11 cellular contexts compared by ENCODE assay signal in genomic region chr13:44013666-44014291, GRCh38.
A peak's percentile ranks its signal among the peaks of the same experiment; 100 is the strongest.
DNase-seq lines count a peak whose midpoint lies in the region; ATAC-seq and TF ChIP-seq lines count a peak whose summit lies in the region.
"Had no signal": no experiment of that assay in that cellular context is flagged by ENCODE, and none has a peak within 500 bp of the region (broad histone marks: within the 10 kb centered on the region; RNA-seq: fewer than 3 reads in every experiment).

No MANE protein-coding gene starts in this region.

- H3K4me3 ChIP-seq in SJCRH30 (no peak overlapping the region), fibroblast of pulmonary artery (replicated peaks; ENCODE audit: low read depth, low read length) (no peak overlapping the region)

- H3K9me3 ChIP-seq in SJCRH30 (replicated peaks): no peaks in the 10 kb centered on the region

- no peak for ATAC-seq in HG03571 (IDR thresholded peaks at IDR 0.05; ENCODE audit: unreplicated experiment)
- ATAC-seq: T-cell had no signal

- peak; percentile 38 for DNase-seq in AG20443 (ENCODE audit: low spot score)
- DNase-seq in SJCRH30: peak; percentile 12 to 36
- peak; percentile 66 for DNase-seq in fibroblast of pulmonary artery (ENCODE audit: low read depth)
- DNase-seq in non-pigmented ciliary epithelial cell (ENCODE audit: low read depth): peak; percentile 35
- no peak for DNase-seq in activated naive CD8-positive, alpha-beta T cell treated with anti-CD3 and anti-CD28 coated beads for 36 hours
- no peak for DNase-seq in NCI-H345 (lab: John Stamatoyannopoulos, UW)
- no peak for DNase-seq in NCI-H187 treated with DMSO at 0.1 percent for 48 hours (lab: John Stamatoyannopoulos, UW)
- DNase-seq: DMS79 treated with DMSO at 0.1 percent for 48 hours, T-cell had no signal

- H3K36me3 ChIP-seq in SJCRH30: no peaks in the 10 kb centered on the region

- no peaks in the 10 kb centered on the region for H3K36me3 Mint-ChIP-seq in activated naive CD8-positive, alpha-beta T cell treated with anti-CD3 and anti-CD28 coated beads for 36 hours
- H3K36me3 Mint-ChIP-seq: T-cell had no signal

- H3K27ac Mint-ChIP-seq in activated naive CD8-positive, alpha-beta T cell treated with anti-CD3 and anti-CD28 coated beads for 36 hours: no peak overlapping the region
- H3K27ac Mint-ChIP-seq: T-cell had no signal

- no peaks in the 10 kb centered on the region for H3K9me3 Mint-ChIP-seq in activated naive CD8-positive, alpha-beta T cell treated with anti-CD3 and anti-CD28 coated beads for 36 hours
- H3K9me3 Mint-ChIP-seq: T-cell had no signal

- no peak overlapping the region for H3K4me3 Mint-ChIP-seq in activated naive CD8-positive, alpha-beta T cell treated with anti-CD3 and anti-CD28 coated beads for 36 hours
- H3K4me3 Mint-ChIP-seq: T-cell had no signal

- H3K27me3 ChIP-seq in SJCRH30: no peaks in the 10 kb centered on the region

- no peaks in the 10 kb centered on the region for H3K27me3 Mint-ChIP-seq in activated naive CD8-positive, alpha-beta T cell treated with anti-CD3 and anti-CD28 coated beads for 36 hours

- no peak for TF ChIP-seq CTCF in fibroblast of pulmonary artery (IDR thresholded peaks at IDR 0.05; ENCODE audit: low read length, missing control alignments)

- no peaks in the 10 kb centered on the region; the same call in 1 of the 2 replicates for H3K4me1 ChIP-seq in SJCRH30

- H3K27ac ChIP-seq in SJCRH30: no peak overlapping the region
- H3K27ac ChIP-seq: epithelial cell of prostate had no signal

- H3K4me1 Mint-ChIP-seq in activated naive CD8-positive, alpha-beta T cell treated with anti-CD3 and anti-CD28 coated beads for 36 hours: no peaks in the 10 kb centered on the region

Comparison
In these comparisons a context has a peak if more than half of its experiments do, and no peak if none do; other contexts are left out.
1. DNase-seq: peak in AG20443 (single experiment), SJCRH30 (2 of 2), fibroblast of pulmonary artery (single experiment) and non-pigmented ciliary epithelial cell (single experiment); none in activated naive CD8-positive, alpha-beta T cell treated with anti-CD3 and anti-CD28 coated beads for 36 hours (single experiment), NCI-H345 (single experiment) and NCI-H187 treated with DMSO at 0.1 percent for 48 hours (single experiment).